Comparison of ENCODE assay signal across 8 cellular contexts in genomic region chr7:38349127-38349795, GRCh38.
DNase-seq lines count a peak whose midpoint lies in the region; ATAC-seq, FAIRE-seq and TF ChIP-seq lines count a peak whose summit lies in the region.
"Not testable (repeated sequence)": the region's sequence is repeated elsewhere in the genome, so short reads cannot be mapped to it uniquely, and the experiment has no call there.

No MANE protein-coding gene starts in this region.

- H3K9me2 ChIP-seq in DOHH2 (replicated peaks; ENCODE audit: control insufficient read depth, low read length) = not testable (repeated sequence)

- H3K27ac Mint-ChIP-seq in T-helper 1 cell treated with Interleukin-12 subunit alpha and Interleukin-12 subunit beta and Interleukin-4 antibody, amounts not matched to agents 30 μg/mL and 1 μg/mL, for 36 hours = peak overlapping the region; percentile 90
- H3K27ac Mint-ChIP-seq in stimulated activated naive CD8-positive, alpha-beta T cell treated with anti-CD3 and anti-CD28 coated beads, Interleukin-15, amount 100 ng/mL, for 72 hours = peak overlapping the region; percentile 94 to 97

- peak; percentile 72 for FAIRE-seq in GM19239 (lab: Jason Lieb, UNC)

- not testable (repeated sequence) for H3F3A ChIP-seq in DOHH2 (ENCODE audit: control insufficient read depth, insufficient read depth)

- H3K4me3 ChIP-seq in DOHH2 (ENCODE audit: low read length) (peak overlapping the region; percentile 80), lower lobe of right lung (peak overlapping the region; percentile 16)

- intact Hi-C loops in lower lobe of right lung (cut with DNase I) = not testable (repeated sequence)

- peaks cover 55% of the 10 kb centered on the region for H3K4me1 ChIP-seq in DOHH2 (ENCODE audit: control insufficient read depth, low read length)
- not testable (repeated sequence) for H3K4me1 ChIP-seq in lower lobe of right lung

- peak overlapping the region; percentile 31 for H3K27ac ChIP-seq in DOHH2 (ENCODE audit: low read depth, low read length)
- H3K27ac ChIP-seq in lower lobe of right lung = peak overlapping the region; percentile 18

- ATAC-seq in HG02678 (IDR thresholded peaks at IDR 0.05; ENCODE audit: unreplicated experiment) = peak; percentile 27
- peak; percentile 36 for ATAC-seq in HG03520 (IDR thresholded peaks at IDR 0.05; ENCODE audit: unreplicated experiment)
- peak in 1 of 2 donors; percentile 11 for ATAC-seq in lower lobe of right lung
- peak; percentile 62 for ATAC-seq in stimulated activated naive CD8-positive, alpha-beta T cell treated with anti-CD3 and anti-CD28 coated beads, Interleukin-15, amount 100 ng/mL, for 72 hours

- peak overlapping the region; percentile 82 for H3K4me2 ChIP-seq in DOHH2 (ENCODE audit: low read length)

- peaks cover 44% of the 10 kb centered on the region for H3K4me1 Mint-ChIP-seq in T-helper 1 cell treated with Interleukin-12 subunit alpha and Interleukin-12 subunit beta and Interleukin-4 antibody, amounts not matched to agents 30 μg/mL and 1 μg/mL, for 36 hours (ENCODE audit: low read depth)
- H3K4me1 Mint-ChIP-seq in stimulated activated naive CD8-positive, alpha-beta T cell treated with anti-CD3 and anti-CD28 coated beads, Interleukin-15, amount 100 ng/mL, for 72 hours = peaks cover 38% of the 10 kb centered on the region

- DNase-seq in GM19239 (ENCODE audit: insufficient read length, low spot score); lower lobe of right lung; stimulated activated naive CD8-positive, alpha-beta T cell treated with anti-CD3 and anti-CD28 coated beads, Interleukin-15, amount 100 ng/mL, for 72 hours: not testable (repeated sequence)
- DNase-seq in activated effector memory CD4-positive, alpha-beta T cell treated with anti-CD3 and anti-CD28 coated beads, Interleukin-2, amount 50 U/mL, for 16 hours = peak; percentile 74

- peak overlapping the region; percentile 87 for H3K4me3 Mint-ChIP-seq in T-helper 1 cell treated with Interleukin-12 subunit alpha and Interleukin-12 subunit beta and Interleukin-4 antibody, amounts not matched to agents 30 μg/mL and 1 μg/mL, for 36 hours
- peak overlapping the region; percentile 82 to 86 for H3K4me3 Mint-ChIP-seq in stimulated activated naive CD8-positive, alpha-beta T cell treated with anti-CD3 and anti-CD28 coated beads, Interleukin-15, amount 100 ng/mL, for 72 hours

- H3K9me3 Mint-ChIP-seq in T-helper 1 cell treated with Interleukin-12 subunit alpha and Interleukin-12 subunit beta and Interleukin-4 antibody, amounts not matched to agents 30 μg/mL and 1 μg/mL, for 36 hours; stimulated activated naive CD8-positive, alpha-beta T cell treated with anti-CD3 and anti-CD28 coated beads, Interleukin-15, amount 100 ng/mL, for 72 hours: not testable (repeated sequence)

- H3K36me3 Mint-ChIP-seq in T-helper 1 cell treated with Interleukin-12 subunit alpha and Interleukin-12 subunit beta and Interleukin-4 antibody, amounts not matched to agents 30 μg/mL and 1 μg/mL, for 36 hours (ENCODE audit: low read depth) = not testable (repeated sequence)

- not testable (repeated sequence) for H3K27me3 ChIP-seq in DOHH2 (ENCODE audit: control insufficient read depth, low read length); lower lobe of right lung (ENCODE audit: low read depth)

- not testable (repeated sequence) for H3K9me3 ChIP-seq in DOHH2 (ENCODE audit: control insufficient read depth, insufficient read depth, low read length); lower lobe of right lung

- not testable (repeated sequence) for H3K27me3 Mint-ChIP-seq in T-helper 1 cell treated with Interleukin-12 subunit alpha and Interleukin-12 subunit beta and Interleukin-4 antibody, amounts not matched to agents 30 μg/mL and 1 μg/mL, for 36 hours (ENCODE audit: low read depth); stimulated activated naive CD8-positive, alpha-beta T cell treated with anti-CD3 and anti-CD28 coated beads, Interleukin-15, amount 100 ng/mL, for 72 hours

- not testable (repeated sequence) for H4K20me1 ChIP-seq in DOHH2 (ENCODE audit: control insufficient read depth, insufficient read depth, low read depth, low read length)

- H3K79me2 ChIP-seq in DOHH2 (ENCODE audit: control insufficient read depth, low read length) = not testable (repeated sequence)

- TF ChIP-seq CTCF in DOHH2 (IDR thresholded peaks at IDR 0.05; ENCODE audit: low read depth, low read length, poor library complexity, severe bottlenecking); lower lobe of right lung (IDR thresholded peaks at IDR 0.05): not testable (repeated sequence)

- not testable (repeated sequence) for H3K36me3 ChIP-seq in DOHH2 (ENCODE audit: control insufficient read depth, low read length); lower lobe of right lung
